In genomic region chr4:173446416-173446815, GRCh38 we compare ENCODE assay signal across 12 cellular contexts. TPM values are rescaled to one million over a fixed set of nuclear protein-coding genes. Genes with fewer than 3 reads are reported as not detected.
DNase-seq lines count a peak whose midpoint lies in the region; ATAC-seq, FAIRE-seq and TF ChIP-seq lines count a peak whose summit lies in the region.
"Had no signal": no experiment of that assay in that cellular context is flagged by ENCODE, and none has a peak within 500 bp of the region (broad histone marks: within the 10 kb centered on the region; RNA-seq: fewer than 3 reads in every experiment).

No MANE protein-coding gene starts in this region.

- no peak overlapping the region for H3K4me3 Mint-ChIP-seq in CD8-positive, alpha-beta memory T cell
- H3K4me3 Mint-ChIP-seq in WTC11, result no peak overlapping the region

- no peak for FAIRE-seq in kidney (lab: Jason Lieb, UNC)
- FAIRE-seq: K562 had no signal

- peaks cover 2 to 6% (median 3%) of the 10 kb centered on the region in 3 donors for H3K36me3 Mint-ChIP-seq in CD8-positive, alpha-beta memory T cell
- no peaks in the 10 kb centered on the region for H3K36me3 Mint-ChIP-seq in WTC11

- DNase-seq in CD8-positive, alpha-beta memory T cell, result no peak
- no peak for DNase-seq in kidney
- DNase-seq in WTC11 (ENCODE audit: low spot score), result no peak
- DNase-seq in globus pallidus (ENCODE audit: low spot score), result no peak
- DNase-seq: NCI-H2081 treated with DMSO at 0.1 percent for 48 hours had no signal

- H3K9ac ChIP-seq in kidney (ENCODE audit: low read length in 2 of 2), result no peak overlapping the region

- no peaks in the 10 kb centered on the region for H3K4me1 ChIP-seq in CD8-positive, alpha-beta memory T cell (ENCODE audit: insufficient read depth, low read length)
- H3K4me1 ChIP-seq in kidney (ENCODE audit: control insufficient read depth in 1 of 2, insufficient read depth in 1 of 2, low read depth in 1 of 2, low read length in 2 of 2), result no peaks in the 10 kb centered on the region

- no peak overlapping the region for H3K27ac Mint-ChIP-seq in CD8-positive, alpha-beta memory T cell
- H3K27ac Mint-ChIP-seq in WTC11, result no peak overlapping the region

- H3K9me3 ChIP-seq in CD8-positive, alpha-beta memory T cell (ENCODE audit: low read length), result no peaks in the 10 kb centered on the region
- H3K9me3 ChIP-seq in kidney (ENCODE audit: control insufficient read depth in 1 of 2, low read length in 2 of 2), result no peaks in the 10 kb centered on the region
- H3K9me3 ChIP-seq: suprapubic skin had no signal

- intact Hi-C loops in kidney (cut with DNase I), result no loop called here

- no peaks in the 10 kb centered on the region for H3K27me3 ChIP-seq in CD8-positive, alpha-beta memory T cell (ENCODE audit: insufficient read depth, low read length, poor library complexity, severe bottlenecking)
- H3K27me3 ChIP-seq: suprapubic skin had no signal

- CTCF ChIA-PET in CD8-positive, alpha-beta memory T cell (lab: Charles Lee), result no interaction called here
- CTCF ChIA-PET in WTC11 (lab: Charles Lee), result no interaction called here

- POLR2A ChIA-PET in CD8-positive, alpha-beta memory T cell (lab: Charles Lee), result no interaction called here
- POLR2A ChIA-PET in WTC11 (lab: Charles Lee), result no interaction called here

- H3K4me3 ChIP-seq in CD8-positive, alpha-beta memory T cell (ENCODE audit: low read length), result no peak overlapping the region
- H3K4me3 ChIP-seq in kidney (ENCODE audit: low read length in 2 of 2), result no peak overlapping the region
- H3K4me3 ChIP-seq: K562, suprapubic skin had no signal

- TF ChIP-seq CTCF in kidney (IDR thresholded peaks at IDR 0.05; ENCODE audit: borderline replicate concordance, extremely low read depth, insufficient read depth), result no peak
- TF ChIP-seq CTCF in WTC11 (IDR thresholded peaks at IDR 0.05), result no peak

- no peaks in the 10 kb centered on the region for H3K9me3 Mint-ChIP-seq in CD8-positive, alpha-beta memory T cell
- H3K9me3 Mint-ChIP-seq in WTC11, result no peaks in the 10 kb centered on the region

- H3K4me1 Mint-ChIP-seq in CD8-positive, alpha-beta memory T cell, result no peaks in the 10 kb centered on the region
- H3K4me1 Mint-ChIP-seq in WTC11, result no peaks in the 10 kb centered on the region

- no peaks in the 10 kb centered on the region for H3K27me3 Mint-ChIP-seq in CD8-positive, alpha-beta memory T cell
- no peaks in the 10 kb centered on the region for H3K27me3 Mint-ChIP-seq in WTC11 (ENCODE audit: low read depth)

- no peaks in the 10 kb centered on the region for H3K36me3 ChIP-seq in CD8-positive, alpha-beta memory T cell (ENCODE audit: insufficient read depth, low read length)
- no peaks in the 10 kb centered on the region for H3K36me3 ChIP-seq in kidney (ENCODE audit: control insufficient read depth in 1 of 2, insufficient read depth in 2 of 2, low read length in 2 of 2)
- H3K36me3 ChIP-seq: suprapubic skin had no signal

- H3K27ac ChIP-seq in CD8-positive, alpha-beta memory T cell (ENCODE audit: low read depth, low read length), result no peak overlapping the region
- H3K27ac ChIP-seq in kidney (ENCODE audit: low read depth in 2 of 2, low read length in 2 of 2), result no peak overlapping the region
- H3K27ac ChIP-seq: suprapubic skin had no signal

- ATAC-seq in GM19043 (IDR thresholded peaks at IDR 0.05; ENCODE audit: low read depth, unreplicated experiment) (peak; percentile 78), GM21737 (IDR thresholded peaks at IDR 0.05; ENCODE audit: unreplicated experiment) (peak; percentile 96), HG03135 (IDR thresholded peaks at IDR 0.05; ENCODE audit: unreplicated experiment) (peak; percentile 97), WTC11 (no peak)
- ATAC-seq: K562, Panc1 had no signal

TF ChIP-seq in WTC11, 78 proteins besides CTCF, POLR2A, EP300 and RAD21 (continues in another document):
- TF ChIP-seq SMAD3 (CRISPR knock-in tag; IDR thresholded peaks at IDR 0.05; ENCODE audit: borderline replicate concordance) (no peak), E2F4 (CRISPR knock-in tag; IDR thresholded peaks at IDR 0.05; ENCODE audit: borderline replicate concordance, low read depth) (no peak), TP53 (CRISPR knock-in tag; IDR thresholded peaks at IDR 0.05) (no peak), TEAD1 (CRISPR knock-in tag; IDR thresholded peaks at IDR 0.05) (no peak), MLX (CRISPR knock-in tag; IDR thresholded peaks at IDR 0.05) (no peak), FOXJ3 (CRISPR knock-in tag; IDR thresholded peaks at IDR 0.05; ENCODE audit: borderline replicate concordance) (no peak)
- TF ChIP-seq, protein P1, sequence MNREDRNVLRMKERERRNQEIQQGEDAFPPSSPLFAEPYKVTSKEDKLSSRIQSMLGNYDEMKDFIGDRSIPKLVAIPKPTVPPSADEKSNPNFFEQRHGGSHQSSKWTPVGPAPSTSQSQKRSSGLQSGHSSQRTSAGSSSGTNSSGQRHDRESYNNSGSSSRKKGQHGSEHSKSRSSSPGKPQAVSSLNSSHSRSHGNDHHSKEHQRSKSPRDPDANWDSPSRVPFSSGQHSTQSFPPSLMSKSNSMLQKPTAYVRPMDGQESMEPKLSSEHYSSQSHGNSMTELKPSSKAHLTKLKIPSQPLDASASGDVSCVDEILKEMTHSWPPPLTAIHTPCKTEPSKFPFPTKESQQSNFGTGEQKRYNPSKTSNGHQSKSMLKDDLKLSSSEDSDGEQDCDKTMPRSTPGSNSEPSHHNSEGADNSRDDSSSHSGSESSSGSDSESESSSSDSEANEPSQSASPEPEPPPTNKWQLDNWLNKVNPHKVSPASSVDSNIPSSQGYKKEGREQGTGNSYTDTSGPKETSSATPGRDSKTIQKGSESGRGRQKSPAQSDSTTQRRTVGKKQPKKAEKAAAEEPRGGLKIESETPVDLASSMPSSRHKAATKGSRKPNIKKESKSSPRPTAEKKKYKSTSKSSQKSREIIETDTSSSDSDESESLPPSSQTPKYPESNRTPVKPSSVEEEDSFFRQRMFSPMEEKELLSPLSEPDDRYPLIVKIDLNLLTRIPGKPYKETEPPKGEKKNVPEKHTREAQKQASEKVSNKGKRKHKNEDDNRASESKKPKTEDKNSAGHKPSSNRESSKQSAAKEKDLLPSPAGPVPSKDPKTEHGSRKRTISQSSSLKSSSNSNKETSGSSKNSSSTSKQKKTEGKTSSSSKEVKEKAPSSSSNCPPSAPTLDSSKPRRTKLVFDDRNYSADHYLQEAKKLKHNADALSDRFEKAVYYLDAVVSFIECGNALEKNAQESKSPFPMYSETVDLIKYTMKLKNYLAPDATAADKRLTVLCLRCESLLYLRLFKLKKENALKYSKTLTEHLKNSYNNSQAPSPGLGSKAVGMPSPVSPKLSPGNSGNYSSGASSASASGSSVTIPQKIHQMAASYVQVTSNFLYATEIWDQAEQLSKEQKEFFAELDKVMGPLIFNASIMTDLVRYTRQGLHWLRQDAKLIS (CRISPR knock-in tag; IDR thresholded peaks at IDR 0.05; ENCODE audit: borderline replicate concordance), result no peak
- TF ChIP-seq, protein P2, sequence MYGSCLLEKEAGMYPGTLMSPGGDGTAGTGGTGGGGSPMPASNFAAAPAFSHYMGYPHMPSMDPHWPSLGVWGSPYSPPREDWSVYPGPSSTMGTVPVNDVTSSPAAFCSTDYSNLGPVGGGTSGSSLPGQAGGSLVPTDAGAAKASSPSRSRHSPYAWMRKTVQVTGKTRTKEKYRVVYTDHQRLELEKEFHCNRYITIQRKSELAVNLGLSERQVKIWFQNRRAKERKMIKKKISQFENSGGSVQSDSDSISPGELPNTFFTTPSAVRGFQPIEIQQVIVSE (CRISPR knock-in tag; IDR thresholded peaks at IDR 0.05; ENCODE audit: borderline replicate concordance), result no peak
- TF ChIP-seq, protein P3, sequence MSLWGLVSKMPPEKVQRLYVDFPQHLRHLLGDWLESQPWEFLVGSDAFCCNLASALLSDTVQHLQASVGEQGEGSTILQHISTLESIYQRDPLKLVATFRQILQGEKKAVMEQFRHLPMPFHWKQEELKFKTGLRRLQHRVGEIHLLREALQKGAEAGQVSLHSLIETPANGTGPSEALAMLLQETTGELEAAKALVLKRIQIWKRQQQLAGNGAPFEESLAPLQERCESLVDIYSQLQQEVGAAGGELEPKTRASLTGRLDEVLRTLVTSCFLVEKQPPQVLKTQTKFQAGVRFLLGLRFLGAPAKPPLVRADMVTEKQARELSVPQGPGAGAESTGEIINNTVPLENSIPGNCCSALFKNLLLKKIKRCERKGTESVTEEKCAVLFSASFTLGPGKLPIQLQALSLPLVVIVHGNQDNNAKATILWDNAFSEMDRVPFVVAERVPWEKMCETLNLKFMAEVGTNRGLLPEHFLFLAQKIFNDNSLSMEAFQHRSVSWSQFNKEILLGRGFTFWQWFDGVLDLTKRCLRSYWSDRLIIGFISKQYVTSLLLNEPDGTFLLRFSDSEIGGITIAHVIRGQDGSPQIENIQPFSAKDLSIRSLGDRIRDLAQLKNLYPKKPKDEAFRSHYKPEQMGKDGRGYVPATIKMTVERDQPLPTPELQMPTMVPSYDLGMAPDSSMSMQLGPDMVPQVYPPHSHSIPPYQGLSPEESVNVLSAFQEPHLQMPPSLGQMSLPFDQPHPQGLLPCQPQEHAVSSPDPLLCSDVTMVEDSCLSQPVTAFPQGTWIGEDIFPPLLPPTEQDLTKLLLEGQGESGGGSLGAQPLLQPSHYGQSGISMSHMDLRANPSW (CRISPR knock-in tag; conservative IDR thresholded peaks at IDR 0.05; ENCODE audit: low read depth), result no peak

RNA-seq across cellular contexts. Expression of gene SCRG1, which starts 47.5 kb away (rescaled TPM):
- not detected for total RNA-seq in CD8-positive, alpha-beta memory T cell
- polyA plus RNA-seq in CD8-positive, alpha-beta memory T cell, result not detected
- total RNA-seq in kidney (1.6 TPM), WTC11 (2021) (not detected in 3 replicates)
- polyA plus RNA-seq in kidney (ENCODE audit: insufficient read depth, low read depth, low replicate concordance), result 0.11 TPM
- total RNA-seq: K562, renal cortical epithelial cell had no signal
